ENCODE assay signal across 8 cellular contexts in the genomic region with DNA sequence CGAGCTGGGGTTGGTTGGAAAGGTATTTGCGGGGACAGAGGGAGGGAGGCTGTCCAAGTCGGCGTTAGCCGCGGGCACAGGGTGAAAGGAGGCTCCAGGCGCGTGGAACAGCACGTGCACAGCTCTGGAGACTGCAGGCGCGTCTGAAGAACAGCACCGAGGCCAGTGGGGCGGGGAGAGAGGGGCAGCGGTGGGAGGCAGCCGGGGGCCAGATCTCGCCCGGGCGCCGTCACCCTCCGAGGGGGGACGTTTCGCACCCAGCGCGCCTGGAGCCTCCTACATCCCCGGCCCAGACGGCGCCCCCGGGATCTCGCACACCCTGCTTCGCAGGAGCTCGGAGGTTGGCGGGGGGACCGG.
DNase-seq lines count a peak whose midpoint lies in the region; ATAC-seq and TF ChIP-seq lines count a peak whose summit lies in the region.

No MANE protein-coding gene starts in this region.

- TF ChIP-seq POLR2A in stomach (IDR thresholded peaks at IDR 0.05): no peak

- H3K4me1 Mint-ChIP-seq in activated T-cell treated with anti-CD3 and anti-CD28 coated beads, Interleukin-2, amount 50 U/mL, for 24 hours (ENCODE audit: low read depth): peaks cover 11% of the 10 kb centered on the region

- peak overlapping the region; percentile 93 for H3K4me2 ChIP-seq in SK-N-SH

- CTCF ChIA-PET in SK-N-SH (lab: Yijun Ruan, JAX): interaction anchor here (0.5 to 12.6 kb wide), 9 partner anchors 16 to 483 kb away, joined by 3 to 218 read pairs (median 4); a partner anchor contains a TSS

- 0 out of 2 replicates have a peak, but pooled peaks cover 9% of the 10 kb centered on the region for H4K20me1 ChIP-seq in SK-N-SH (ENCODE audit: insufficient read depth)

- H3K27me3 ChIP-seq in SK-N-SH (ENCODE audit: insufficient read depth) (no peaks in the 10 kb centered on the region), stomach (peaks cover 0 to 20% (median 5%) of the 10 kb centered on the region in 3 donors)

- intact Hi-C loops in stomach (cut with DNase I; ENCODE audit: low total_unique reads): no loop called here

- TF ChIP-seq EP300 in SK-N-SH (IDR thresholded peaks at IDR 0.05; ENCODE audit: borderline replicate concordance in 1 of 2, low read depth in 1 of 2, low read length in 1 of 2) (no peak), stomach (IDR thresholded peaks at IDR 0.05) (no peak)

- H3K27me3 Mint-ChIP-seq in activated T-cell treated with anti-CD3 and anti-CD28 coated beads, Interleukin-2, amount 50 U/mL, for 24 hours: peaks cover 12% of the 10 kb centered on the region

- 0 out of 2 replicates have a peak overlapping the region, but pooled peaks have one; percentile 4 for H3K9ac ChIP-seq in SK-N-SH

- H3K4me1 ChIP-seq in SK-N-SH (ENCODE audit: control insufficient read depth in 1 of 2, insufficient read depth in 2 of 2, low read depth in 1 of 2, low read length in 1 of 2): peaks cover 0 to 24% of the 10 kb centered on the region in 2 experiments; a peak in 1 of 4 replicates
- peaks cover 15 to 50% (median 41%) of the 10 kb centered on the region in 4 donors for H3K4me1 ChIP-seq in stomach

- POLR2A ChIA-PET in SK-N-SH (lab: Yijun Ruan, JAX): no interaction called here

- no peak for DNase-seq in activated T-cell treated with anti-CD3 and anti-CD28 coated beads, Interleukin-2, amount 50 U/mL, for 24 hours
- no peak for DNase-seq in activated T-cell treated with anti-CD3 and anti-CD28 coated beads, Interleukin-2, amount 50 U/mL, for 1 hour
- no peak for DNase-seq in SK-N-SH
- no peak for DNase-seq in stomach
- no peak for DNase-seq in NOMO-1 treated with DMSO at 0.1 percent for 48 hours (lab: John Stamatoyannopoulos, UW; ENCODE audit: unreplicated experiment)
- DNase-seq in amniotic stem cell (lab: John Stamatoyannopoulos, UW): no peak

- peak overlapping the region in 1 of 2 experiments; percentile 50; a peak in 1 of 4 replicates for H3K27ac ChIP-seq in SK-N-SH (ENCODE audit: low read depth in 2 of 2, low read length in 1 of 2)
- peak overlapping the region in 4 of 5 donors; percentile 27 to 80 (median 66) for H3K27ac ChIP-seq in stomach

- H3K9me2 ChIP-seq in SK-N-SH: no peaks in the 10 kb centered on the region

- ATAC-seq in GM21447 (IDR thresholded peaks at IDR 0.05; ENCODE audit: unreplicated experiment): no peak

- no peaks in the 10 kb centered on the region for H3K9me3 Mint-ChIP-seq in activated T-cell treated with anti-CD3 and anti-CD28 coated beads, Interleukin-2, amount 50 U/mL, for 24 hours

- no peaks in the 10 kb centered on the region for H3K36me3 ChIP-seq in SK-N-SH (replicated peaks in 1 of 2; ENCODE audit: control insufficient read depth in 1 of 2, insufficient read depth in 2 of 2, low read length in 1 of 2)
- H3K36me3 ChIP-seq in stomach: no peaks in the 10 kb centered on the region

- H3K4me3 Mint-ChIP-seq in activated T-cell treated with anti-CD3 and anti-CD28 coated beads, Interleukin-2, amount 50 U/mL, for 24 hours: peak overlapping the region; percentile 89

- no peaks in the 10 kb centered on the region for H3K79me2 ChIP-seq in SK-N-SH (ENCODE audit: insufficient read depth)

- H3K27ac Mint-ChIP-seq in activated T-cell treated with anti-CD3 and anti-CD28 coated beads, Interleukin-2, amount 50 U/mL, for 24 hours: peak overlapping the region; percentile 89

- H3K36me3 Mint-ChIP-seq in activated T-cell treated with anti-CD3 and anti-CD28 coated beads, Interleukin-2, amount 50 U/mL, for 24 hours (ENCODE audit: low read depth): peaks cover 2% of the 10 kb centered on the region

- peak overlapping the region; percentile 55 to 64 for H3K4me3 ChIP-seq in SK-N-SH (ENCODE audit: low read depth in 2 of 2, low read length in 1 of 2)
- H3K4me3 ChIP-seq in iPS-11a (ENCODE audit: low read depth, low read length): peak overlapping the region; percentile 47
- H3K4me3 ChIP-seq in stomach: peak overlapping the region; percentile 62 to 71 (median 68)

- no peaks in the 10 kb centered on the region for H3K9me3 ChIP-seq in SK-N-SH
- H3K9me3 ChIP-seq in stomach: no peaks in the 10 kb centered on the region

- WGBS in SK-N-SH (ENCODE audit: low lambda C conversion rate): under 1% methylated on average over 19 of the region's 33 CpGs
- 0 to 1% (median 0%) methylated on average over 6 to 33 of the region's 33 CpGs for WGBS in stomach, 5 donors

- TF ChIP-seq RAD21 in SK-N-SH (IDR thresholded peaks at IDR 0.05; ENCODE audit: low read length): no peak

- peak overlapping the region; percentile 82; the same call in 1 of the 2 replicates for H2AFZ ChIP-seq in SK-N-SH (ENCODE audit: low read depth)

- H3F3A ChIP-seq in SK-N-SH (replicated peaks; ENCODE audit: insufficient read depth): peaks cover 6% of the 10 kb centered on the region

- TF ChIP-seq CTCF in SK-N-SH (IDR thresholded peaks at IDR 0.05) (no peak), stomach (IDR thresholded peaks at IDR 0.05) (no peak)

TF ChIP-seq in SK-N-SH, 30 proteins besides CTCF, POLR2A, EP300 and RAD21:
- TF ChIP-seq, protein P1, sequence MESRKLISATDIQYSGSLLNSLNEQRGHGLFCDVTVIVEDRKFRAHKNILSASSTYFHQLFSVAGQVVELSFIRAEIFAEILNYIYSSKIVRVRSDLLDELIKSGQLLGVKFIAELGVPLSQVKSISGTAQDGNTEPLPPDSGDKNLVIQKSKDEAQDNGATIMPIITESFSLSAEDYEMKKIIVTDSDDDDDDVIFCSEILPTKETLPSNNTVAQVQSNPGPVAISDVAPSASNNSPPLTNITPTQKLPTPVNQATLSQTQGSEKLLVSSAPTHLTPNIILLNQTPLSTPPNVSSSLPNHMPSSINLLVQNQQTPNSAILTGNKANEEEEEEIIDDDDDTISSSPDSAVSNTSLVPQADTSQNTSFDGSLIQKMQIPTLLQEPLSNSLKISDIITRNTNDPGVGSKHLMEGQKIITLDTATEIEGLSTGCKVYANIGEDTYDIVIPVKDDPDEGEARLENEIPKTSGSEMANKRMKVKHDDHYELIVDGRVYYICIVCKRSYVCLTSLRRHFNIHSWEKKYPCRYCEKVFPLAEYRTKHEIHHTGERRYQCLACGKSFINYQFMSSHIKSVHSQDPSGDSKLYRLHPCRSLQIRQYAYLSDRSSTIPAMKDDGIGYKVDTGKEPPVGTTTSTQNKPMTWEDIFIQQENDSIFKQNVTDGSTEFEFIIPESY (IDR thresholded peaks at IDR 0.05; ENCODE audit: borderline replicate concordance, low read depth): no peak
- TF ChIP-seq, protein P2, sequence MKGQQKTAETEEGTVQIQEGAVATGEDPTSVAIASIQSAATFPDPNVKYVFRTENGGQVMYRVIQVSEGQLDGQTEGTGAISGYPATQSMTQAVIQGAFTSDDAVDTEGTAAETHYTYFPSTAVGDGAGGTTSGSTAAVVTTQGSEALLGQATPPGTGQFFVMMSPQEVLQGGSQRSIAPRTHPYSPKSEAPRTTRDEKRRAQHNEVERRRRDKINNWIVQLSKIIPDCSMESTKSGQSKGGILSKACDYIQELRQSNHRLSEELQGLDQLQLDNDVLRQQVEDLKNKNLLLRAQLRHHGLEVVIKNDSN (IDR thresholded peaks at IDR 0.05; ENCODE audit: borderline replicate concordance, low read depth): no peak
- peak; percentile 51; the same call in 1 of the 2 replicates for TF ChIP-seq MXI1 (IDR thresholded peaks at IDR 0.05; ENCODE audit: low read depth, low read length)
- TF ChIP-seq, protein P3, sequence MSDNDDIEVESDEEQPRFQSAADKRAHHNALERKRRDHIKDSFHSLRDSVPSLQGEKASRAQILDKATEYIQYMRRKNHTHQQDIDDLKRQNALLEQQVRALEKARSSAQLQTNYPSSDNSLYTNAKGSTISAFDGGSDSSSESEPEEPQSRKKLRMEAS (IDR thresholded peaks at IDR 0.05; ENCODE audit: low read depth): peak; percentile 49
TF ChIP-seq in SK-N-SH: peak in this region for 2.
